In the genomic region with DNA sequence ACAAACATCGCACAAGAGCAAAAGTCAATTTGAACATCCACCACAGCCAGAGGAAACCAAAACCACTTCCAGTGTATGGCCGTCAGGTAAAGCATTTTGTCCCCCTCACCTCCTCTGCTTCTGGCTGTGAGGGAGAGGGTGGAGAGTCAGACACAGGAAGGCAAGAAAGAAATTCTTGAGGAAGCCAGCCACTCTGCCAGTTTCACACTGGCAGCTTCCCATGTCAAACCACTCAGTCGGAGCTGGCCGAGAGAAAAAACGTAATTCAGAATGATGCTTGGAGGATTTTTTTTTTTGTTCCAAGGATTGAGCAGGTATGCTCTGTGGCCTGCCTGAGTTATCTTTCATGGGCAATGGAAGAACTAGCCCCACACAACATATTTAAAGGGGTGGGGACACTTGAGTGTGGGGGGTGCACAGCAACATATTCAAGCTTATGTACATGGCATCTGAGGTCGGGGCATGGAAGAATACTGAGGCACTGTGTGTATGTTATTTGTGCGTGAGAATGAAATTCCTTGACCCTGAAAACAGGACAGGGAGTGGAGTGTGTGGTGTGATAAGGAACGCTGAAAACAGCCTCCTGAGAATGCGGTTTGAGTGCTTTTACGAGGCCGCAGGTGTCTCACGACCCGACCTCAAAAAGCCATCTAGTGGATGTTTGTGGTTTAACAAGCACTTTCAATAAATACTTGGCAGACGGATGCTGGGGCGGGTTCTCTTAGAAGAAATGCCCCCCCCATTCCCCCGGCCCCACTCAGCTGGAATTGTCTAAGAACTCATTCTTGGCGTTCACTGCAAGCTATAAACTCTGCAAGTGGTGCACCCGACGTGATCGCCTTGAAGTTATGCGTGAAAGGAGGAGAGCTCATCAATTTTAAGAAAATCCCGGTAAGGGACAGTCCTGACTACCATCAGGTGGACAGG, we compare ENCODE assay signal across 8 cellular contexts. TPM values are rescaled to one million over a fixed set of nuclear protein-coding genes. Genes with fewer than 3 reads are reported as not detected.
DNase-seq lines count a peak whose midpoint lies in the region; ATAC-seq, FAIRE-seq and TF ChIP-seq lines count a peak whose summit lies in the region.

No MANE protein-coding gene starts in this region.

- H3K9ac ChIP-seq in astrocyte (ENCODE audit: low read length): no peak overlapping the region

- TF ChIP-seq CTCF in A549 (IDR thresholded peaks at IDR 0.05) (peak; percentile 40), GM13976 (IDR thresholded peaks at IDR 0.05; ENCODE audit: borderline replicate concordance, control extremely low read depth, extremely low read depth, insufficient read depth, missing control alignments) (peak; percentile 25), astrocyte (IDR thresholded peaks at IDR 0.05; ENCODE audit: insufficient read depth, low read depth, low read length) (peak; percentile 43)

- H3K9me3 Mint-ChIP-seq in astrocyte (ENCODE audit: unreplicated experiment): no peaks in the 10 kb centered on the region

- peaks cover 12% of the 10 kb centered on the region for H3K4me1 Mint-ChIP-seq in astrocyte (ENCODE audit: low read depth, unreplicated experiment)

- H3K27me3 ChIP-seq in astrocyte (ENCODE audit: insufficient read depth, low read length): peaks cover 5% of the 10 kb centered on the region

- peak overlapping the region; percentile 24 for H3K4me3 Mint-ChIP-seq in astrocyte (ENCODE audit: unreplicated experiment)

- no peaks in the 10 kb centered on the region for H3K36me3 ChIP-seq in astrocyte (ENCODE audit: insufficient read depth, low read length)

- POLR2A ChIA-PET in A549 (lab: Yijun Ruan, JAX): no interaction called here

- H3K4me3 ChIP-seq in A549: no peak overlapping the region
- H3K4me3 ChIP-seq in astrocyte (ENCODE audit: insufficient read depth, low read depth, low read length): no peak overlapping the region
- H3K4me3 ChIP-seq in skin epidermis: no peak overlapping the region

- H3K79me2 ChIP-seq in astrocyte (ENCODE audit: insufficient read depth, low read length): no peaks in the 10 kb centered on the region

- H3K4me1 ChIP-seq in A549 (no peaks in the 10 kb centered on the region), astrocyte (ENCODE audit: insufficient read depth, low read length) (no peaks in the 10 kb centered on the region)

- ATAC-seq in A549 (peak; percentile 47 to 67; a peak in 4 of 6 replicates), GM18870 (IDR thresholded peaks at IDR 0.05; ENCODE audit: unreplicated experiment) (no peak)

- in situ Hi-C loops in GM13976 (cut with MboI; ENCODE audit: low sequenced_read_pairs, unreplicated experiment): no loop called here

- H3K27ac ChIP-seq in A549: no peak overlapping the region
- no peak overlapping the region for H3K27ac ChIP-seq in astrocyte (ENCODE audit: low read depth, low read length)
- H3K27ac ChIP-seq in skin epidermis: peak overlapping the region in 11 of 21 experiments; percentile 17 to 94 (median 73)

- no peaks in the 10 kb centered on the region for H3K36me3 Mint-ChIP-seq in astrocyte (ENCODE audit: low read depth, unreplicated experiment)

- no peak for TF ChIP-seq POLR2A in A549 (IDR thresholded peaks at IDR 0.05; ENCODE audit: low read length)

- CTCF ChIA-PET in A549 (lab: Yijun Ruan, JAX): interaction anchor here (0.6 to 2.9 kb wide), 16 partner anchors 9 to 792 kb away, joined by 3 to 24 read pairs (median 6); no protein-coding TSS in a partner anchor

- DNase-seq in A549 (ENCODE audit: low read depth in 1 of 2, low spot score in 1 of 2): peak; percentile 35 to 73
- peak; percentile 67 for DNase-seq in GM13976 (ENCODE audit: low spot score)
- peak; percentile 50 to 73 for DNase-seq in NCI-H187 (lab: John Stamatoyannopoulos, UW)
- peak; percentile 34 to 93 (median 63) for DNase-seq in T-helper 2 cell
- DNase-seq in astrocyte (ENCODE audit: low read depth): peak; percentile 92
- peak; percentile 2 to 9 for DNase-seq in hippocampal formation (lab: John Stamatoyannopoulos, UW)

- H2AFZ ChIP-seq in astrocyte (ENCODE audit: low read depth, low read length): no peak overlapping the region

- H3K9me3 ChIP-seq in A549: no peaks in the 10 kb centered on the region
- no peaks in the 10 kb centered on the region for H3K9me3 ChIP-seq in astrocyte (ENCODE audit: insufficient read depth, low read depth, low read length)

- no peak for TF ChIP-seq EP300 in A549 (IDR thresholded peaks at IDR 0.05)

- 31% methylated on average over 18 of the region's 22 CpGs for WGBS in A549 (ENCODE audit: missing lambda C conversion rate)

- peaks cover 23% of the 10 kb centered on the region for H3K27me3 Mint-ChIP-seq in astrocyte (ENCODE audit: low read depth, unreplicated experiment)

- H3K4me2 ChIP-seq in A549 (peak overlapping the region; percentile 65), astrocyte (ENCODE audit: low read length) (peak overlapping the region; percentile 63)

- FAIRE-seq in A549 (lab: Jason Lieb, UNC) (no peak), astrocyte (lab: Jason Lieb, UNC) (no peak)

- H4K20me1 ChIP-seq in astrocyte (ENCODE audit: insufficient read depth, low read length): no peaks in the 10 kb centered on the region

- H3K27ac Mint-ChIP-seq in astrocyte (ENCODE audit: unreplicated experiment): peak overlapping the region; percentile 4

- TF ChIP-seq RAD21 in A549 (conservative IDR thresholded peaks at IDR 0.05 in 1 of 2, IDR thresholded peaks at IDR 0.05 in 1 of 2): peak; percentile 32 to 38; a peak in 2 of 5 replicates

TF ChIP-seq in A549, 52 proteins besides CTCF, POLR2A, EP300 and RAD21:
- TF ChIP-seq EHMT2 (IDR thresholded peaks at IDR 0.05; ENCODE audit: low read depth): no peak
- TF ChIP-seq FOSL2 (IDR thresholded peaks at IDR 0.05): no peak
- TF ChIP-seq FOSL2 (CRISPR knock-in tag; IDR thresholded peaks at IDR 0.05): no peak
- TF ChIP-seq RNF2 (IDR thresholded peaks at IDR 0.05; ENCODE audit: borderline replicate concordance, low read depth): no peak
- TF ChIP-seq GATA3 (IDR thresholded peaks at IDR 0.05; ENCODE audit: borderline replicate concordance): no peak
- TF ChIP-seq SMC3 (IDR thresholded peaks at IDR 0.05): peak; percentile 25; the same call in 2 of the 3 replicates
- TF ChIP-seq POLR2AphosphoS2 (conservative IDR thresholded peaks at IDR 0.05; ENCODE audit: low read length): no peak
- TF ChIP-seq CHD2 (IDR thresholded peaks at IDR 0.05; ENCODE audit: low read length, partially characterized antibody): no peak
- no peak for TF ChIP-seq FOXS1 (CRISPR knock-in tag; IDR thresholded peaks at IDR 0.05)

RNA-seq across cellular contexts. Expression of a gene that starts 22.3 kb away (rescaled TPM):
- polyA plus RNA-seq in A549 (2011; rRNA removed) (20.3 and 24.4 TPM in 2 replicates), A549 (2017; fragmentation: RNase III; extraction: RNeasy Plus Mini Kit Qiagen cat#74134 plus additional on column Dnase treatment) (34.5 to 45.8 TPM (median 41.3 TPM) in 3 replicates)
- 20.8 and 24.2 TPM in 2 replicates for polyA plus RNA-seq in A549 (2012; cell fraction: cytosol; rRNA removed)
- 28.5 and 36.9 TPM in 2 replicates for polyA plus RNA-seq in A549 (2012; cell fraction: nucleus; rRNA removed)
- polyA minus RNA-seq in A549 (2011; rRNA and poly(A)+ RNA removed): 11.9 and 15.5 TPM in 2 replicates
- 28.6 and 32.0 TPM in 2 replicates for total RNA-seq in astrocyte

RNA-seq across cellular contexts. Expression of a gene that starts 27.5 kb away (rescaled TPM):
- 3.2 and 4.2 TPM in 2 replicates for polyA plus RNA-seq in A549 (2011; rRNA removed)
- polyA plus RNA-seq in A549 (2012; cell fraction: cytosol; rRNA removed): 4.4 and 5.3 TPM in 2 replicates
- 6.0 TPM in 2 replicates for polyA plus RNA-seq in A549 (2012; cell fraction: nucleus; rRNA removed)
- 5.1 to 8.4 TPM (median 8.3 TPM) in 3 replicates for polyA plus RNA-seq in A549 (2017; fragmentation: RNase III; extraction: RNeasy Plus Mini Kit Qiagen cat#74134 plus additional on column Dnase treatment)
- 10.9 and 11.5 TPM in 2 replicates for polyA minus RNA-seq in A549 (2011; rRNA and poly(A)+ RNA removed)
- total RNA-seq in astrocyte: 13.1 and 17.3 TPM in 2 replicates

RNA-seq across cellular contexts. Expression of a gene that starts 31.2 kb away (rescaled TPM):
- polyA plus RNA-seq in A549 (2011; rRNA removed) (16.8 and 17.1 TPM in 2 replicates), A549 (2017; fragmentation: RNase III; extraction: RNeasy Plus Mini Kit Qiagen cat#74134 plus additional on column Dnase treatment) (32.2 to 40.0 TPM (median 37.5 TPM) in 3 replicates)
- polyA plus RNA-seq in A549 (2012; cell fraction: cytosol; rRNA removed): 23.3 and 33.8 TPM in 2 replicates
- 57.4 and 67.0 TPM in 2 replicates for polyA plus RNA-seq in A549 (2012; cell fraction: nucleus; rRNA removed)
- polyA minus RNA-seq in A549 (2011; rRNA and poly(A)+ RNA removed): 21.7 and 26.9 TPM in 2 replicates
- total RNA-seq in astrocyte: 128 and 152 TPM in 2 replicates

RNA-seq across cellular contexts. Expression of a gene that starts 46.3 kb away (rescaled TPM):
- polyA plus RNA-seq in A549 (2011; rRNA removed): 11.6 and 12.9 TPM in 2 replicates
- 8.7 and 10.9 TPM in 2 replicates for polyA plus RNA-seq in A549 (2012; cell fraction: cytosol; rRNA removed)
- polyA plus RNA-seq in A549 (2012; cell fraction: nucleus; rRNA removed): 47.0 and 55.1 TPM in 2 replicates
- 9.6 to 13.9 TPM (median 12.9 TPM) in 3 replicates for polyA plus RNA-seq in A549 (2017; fragmentation: RNase III; extraction: RNeasy Plus Mini Kit Qiagen cat#74134 plus additional on column Dnase treatment)
- polyA minus RNA-seq in A549 (2011; rRNA and poly(A)+ RNA removed): 16.9 and 19.8 TPM in 2 replicates
- total RNA-seq in astrocyte: 36.5 and 38.9 TPM in 2 replicates

RNA-seq across cellular contexts. Expression of a gene that starts 46.6 kb away (rescaled TPM):
- polyA plus RNA-seq in A549 (2011; rRNA removed): 23.0 and 23.9 TPM in 2 replicates
- polyA plus RNA-seq in A549 (2012; cell fraction: cytosol; rRNA removed): 46.2 and 51.0 TPM in 2 replicates
- 75.5 and 83.0 TPM in 2 replicates for polyA plus RNA-seq in A549 (2012; cell fraction: nucleus; rRNA removed)
- 29.1 to 33.7 TPM (median 30.5 TPM) in 3 replicates for polyA plus RNA-seq in A549 (2017; fragmentation: RNase III; extraction: RNeasy Plus Mini Kit Qiagen cat#74134 plus additional on column Dnase treatment)
- 33.4 TPM in 2 replicates for polyA minus RNA-seq in A549 (2011; rRNA and poly(A)+ RNA removed)
- 2.9 and 4.2 TPM in 2 replicates for total RNA-seq in astrocyte

Comparison
In these comparisons a context has a peak if more than half of its experiments do, and no peak if none do; other contexts are left out.
1. DNase-seq: peak in every context shown above with its lines; median percentile 92 in astrocyte; 67 in GM13976; 63 in T-helper 2 cell; 62 in NCI-H187; 54 in A549; 6 in hippocampal formation.
2. H3K27ac ChIP-seq: peak in skin epidermis (11 of 21); none in A549 (0 of 2) and astrocyte (single experiment).
3. Peak in every context shown above with its lines, with median percentiles within 50 percentile points of each other: CTCF ChIP-seq.